Comparison of ENCODE assay signal across 19 cellular contexts in genomic region chr1:6014130-6014999, GRCh38. TPM values are rescaled to one million over a fixed set of nuclear protein-coding genes. Genes with fewer than 3 reads are reported as not detected.
DNase-seq lines count a peak whose midpoint lies in the region; ATAC-seq and TF ChIP-seq lines count a peak whose summit lies in the region.
"Had no signal": no experiment of that assay in that cellular context is flagged by ENCODE, and none has a peak within 500 bp of the region (broad histone marks: within the 10 kb centered on the region; RNA-seq: fewer than 3 reads in every experiment).

No MANE protein-coding gene starts in this region.

- peaks cover 0 to 3% (median 2%) of the 10 kb centered on the region in 3 donors for H3K27me3 Mint-ChIP-seq in CD14-positive monocyte (ENCODE audit: low read depth in 3 of 3)
- H3K27me3 Mint-ChIP-seq in MCF 10A (ENCODE audit: insufficient read depth, unreplicated experiment), result no peaks in the 10 kb centered on the region
- H3K27me3 Mint-ChIP-seq in WTC11 (ENCODE audit: low read depth), result no peaks in the 10 kb centered on the region; the same call in 1 of the 2 replicates
- H3K27me3 Mint-ChIP-seq: activated naive CD4-positive, alpha-beta T cell treated with anti-CD3 and anti-CD28 coated beads, Interleukin-2, amount 10 ng/mL, durations not matched to agents 7 days and 5 days had no signal

- intact Hi-C loops in CD14-positive monocyte (cut with micrococcal nuclease), result no loop called here
- intact Hi-C loops in left ventricle myocardium superior (cut with micrococcal nuclease), result no loop called here
- intact Hi-C loops in MCF 10A (cut with micrococcal nuclease), result no loop called here

- CTCF ChIA-PET in MCF 10A (lab: Yijun Ruan, JAX) (no interaction called here), WTC11 (lab: Charles Lee) (interaction anchor here (1.3 kb wide), 1 partner anchor 20 kb away, joined by 6 read pairs; no protein-coding TSS in a partner anchor)

- no peaks in the 10 kb centered on the region for H3K79me2 ChIP-seq in hepatocyte

- peak; percentile 81 for ATAC-seq in left ventricle myocardium superior
- no peak for ATAC-seq in WTC11
- ATAC-seq: activated CD4-positive, CD25-positive, alpha-beta regulatory T cell treated with anti-CD3 and anti-CD28 coated beads, Interleukin-2, amount 50 U/mL, for 24 hours; GM12878 had no signal

- no peak for TF ChIP-seq CTCF in CD14-positive monocyte (IDR thresholded peaks at IDR 0.05)
- no peak for TF ChIP-seq CTCF in hepatocyte (IDR thresholded peaks at IDR 0.05; ENCODE audit: poor library complexity)
- no peak for TF ChIP-seq CTCF in MCF 10A (IDR thresholded peaks at IDR 0.05; ENCODE audit: unreplicated experiment)
- no peak for TF ChIP-seq CTCF in WTC11 (IDR thresholded peaks at IDR 0.05)

- H3K27me3 ChIP-seq in hepatocyte (no peaks in the 10 kb centered on the region), SJCRH30 (0 out of 2 replicates have a peak, but pooled peaks cover 5% of the 10 kb centered on the region)
- H3K27me3 ChIP-seq: brain microvascular endothelial cell had no signal

- WGBS in hepatocyte (ENCODE audit: low lambda C conversion rate, missing lambda C conversion rate), result 93% methylated on average over 19 of the region's 19 CpGs

- H3K4me1 ChIP-seq in hepatocyte (ENCODE audit: insufficient read depth), result no peaks in the 10 kb centered on the region
- peaks cover 6% of the 10 kb centered on the region; the same call in 1 of the 2 replicates for H3K4me1 ChIP-seq in SJCRH30

- POLR2A ChIA-PET in MCF 10A (lab: Yijun Ruan, JAX), result no interaction called here
- POLR2A ChIA-PET in WTC11 (lab: Charles Lee), result no interaction called here

- peaks cover 20% of the 10 kb centered on the region for H3K4me1 Mint-ChIP-seq in CD14-positive monocyte
- H3K4me1 Mint-ChIP-seq in MCF 10A (ENCODE audit: insufficient read depth, unreplicated experiment), result peaks cover 11% of the 10 kb centered on the region
- no peaks in the 10 kb centered on the region for H3K4me1 Mint-ChIP-seq in WTC11

- H2AFZ ChIP-seq in hepatocyte, result no peak overlapping the region

- DNase-seq in CD14-positive monocyte (ENCODE audit: low spot score), result peak; percentile 69
- DNase-seq in SKM-1 treated with dmso at 0.1 percent for 144 hours (lab: John Stamatoyannopoulos, UW; ENCODE audit: unreplicated experiment), result peak; percentile 49
- DNase-seq in left ventricle myocardium superior, result peak; percentile 87
- DNase-seq in occipital lobe (lab: John Stamatoyannopoulos, UW), result peak; percentile 74
- no peak for DNase-seq in hepatocyte (ENCODE audit: low spot score)
- DNase-seq in MCF 10A (ENCODE audit: unreplicated experiment), result no peak
- no peak for DNase-seq in SJCRH30
- no peak for DNase-seq in WTC11 (ENCODE audit: low spot score)
- DNase-seq: activated CD8-positive, alpha-beta memory T cell treated with anti-CD3 and anti-CD28 coated beads, Interleukin-2, amount 50 U/mL, for 48 hours; activated naive CD4-positive, alpha-beta T cell treated with anti-CD3 and anti-CD28 coated beads, Interleukin-2, amount 10 ng/mL, durations not matched to agents 7 days and 5 days; brain microvascular endothelial cell; Calu3; hippocampal formation; KBM-7; NCI-H226 had no signal

- no peak overlapping the region for H3K27ac ChIP-seq in hepatocyte
- H3K27ac ChIP-seq in SJCRH30, result no peak overlapping the region
- H3K27ac ChIP-seq: brain microvascular endothelial cell, HL-60 had no signal

- H3K4me3 ChIP-seq in hepatocyte, result no peak overlapping the region
- H3K4me3 ChIP-seq in SJCRH30, result no peak overlapping the region
- H3K4me3 ChIP-seq: GM12878 had no signal

- H3K36me3 ChIP-seq in hepatocyte (replicated peaks; ENCODE audit: insufficient read depth, low read depth) (no peaks in the 10 kb centered on the region), SJCRH30 (no peaks in the 10 kb centered on the region)
- H3K36me3 ChIP-seq: brain microvascular endothelial cell had no signal

- H3K4me2 ChIP-seq in hepatocyte, result no peak overlapping the region

- H3K4me3 Mint-ChIP-seq in CD14-positive monocyte (peak overlapping the region; percentile 24 to 76), MCF 10A (ENCODE audit: unreplicated experiment) (no peak overlapping the region), WTC11 (no peak overlapping the region)
- H3K4me3 Mint-ChIP-seq: activated naive CD4-positive, alpha-beta T cell treated with anti-CD3 and anti-CD28 coated beads, Interleukin-2, amount 10 ng/mL, durations not matched to agents 7 days and 5 days; T-helper 1 cell treated with Interleukin-12 subunit alpha and Interleukin-12 subunit beta and Interleukin-4 antibody, amounts not matched to agents 30 μg/mL and 1 μg/mL, for 36 hours had no signal

- H3K9me3 ChIP-seq in hepatocyte (ENCODE audit: low read depth) (no peaks in the 10 kb centered on the region), SJCRH30 (replicated peaks) (no peaks in the 10 kb centered on the region)

- no TSS peak for BruUV-seq in MCF 10A (replicated peaks; lab: Mats Ljungman, UMichigan)

- H3K27ac Mint-ChIP-seq in CD14-positive monocyte (peak overlapping the region; percentile 68 to 91 (median 81)), MCF 10A (ENCODE audit: low read depth, unreplicated experiment) (no peak overlapping the region), WTC11 (no peak overlapping the region; the same call in 1 of the 2 replicates)
- H3K27ac Mint-ChIP-seq: T-helper 1 cell treated with Interleukin-12 subunit alpha and Interleukin-12 subunit beta and Interleukin-4 antibody, amounts not matched to agents 30 μg/mL and 1 μg/mL, for 36 hours had no signal

- no peaks in the 10 kb centered on the region for H3K9me2 ChIP-seq in hepatocyte (replicated peaks; ENCODE audit: insufficient read depth)

- H3K9me3 Mint-ChIP-seq in CD14-positive monocyte (peaks cover 0 to 2% (median 0%) of the 10 kb centered on the region in 7 donors), MCF 10A (ENCODE audit: unreplicated experiment) (no peaks in the 10 kb centered on the region), WTC11 (no peaks in the 10 kb centered on the region)
- H3K9me3 Mint-ChIP-seq: activated naive CD4-positive, alpha-beta T cell treated with anti-CD3 and anti-CD28 coated beads, Interleukin-2, amount 10 ng/mL, durations not matched to agents 7 days and 5 days; T-helper 1 cell treated with Interleukin-12 subunit alpha and Interleukin-12 subunit beta and Interleukin-4 antibody, amounts not matched to agents 30 μg/mL and 1 μg/mL, for 36 hours had no signal

- H3K36me3 Mint-ChIP-seq in CD14-positive monocyte, result peaks cover 20 to 35% of the 10 kb centered on the region in 2 donors
- H3K36me3 Mint-ChIP-seq in MCF 10A (ENCODE audit: insufficient read depth, unreplicated experiment), result no peaks in the 10 kb centered on the region
- H3K36me3 Mint-ChIP-seq in WTC11, result no peaks in the 10 kb centered on the region

- no peaks in the 10 kb centered on the region for H4K20me1 ChIP-seq in hepatocyte (ENCODE audit: insufficient read depth, poor library complexity, severe bottlenecking)

TF ChIP-seq in WTC11, 78 proteins besides CTCF, POLR2A, EP300 and RAD21:
- TF ChIP-seq ZNF532 (CRISPR knock-in tag; IDR thresholded peaks at IDR 0.05; ENCODE audit: borderline replicate concordance), result no peak

RNA-seq across cellular contexts. Expression of gene NPHP4, which starts 22.1 kb away (rescaled TPM):
- polyA plus RNA-seq in CD14-positive monocyte (1 to 10 TPM in 1 of 2 donors, under 1 TPM in 1; 0.39 to 1.2 TPM), hepatocyte (5.6 and 6.7 TPM in 2 replicates)
- total RNA-seq in left ventricle myocardium superior (4.9 TPM), occipital lobe (8.6 TPM), hepatocyte (5.4 and 6.0 TPM in 2 replicates), MCF 10A (2022) (14.4 and 15.0 TPM in 2 replicates), WTC11 (2021) (10.6 to 16.8 TPM (median 12.0 TPM) in 3 replicates)
- total RNA-seq in SJCRH30 (2014; rRNA removed; shearing (Covaris generic)), result 6.4 and 7.3 TPM in 2 replicates

RNA-seq across cellular contexts. Expression of gene KCNAB2, which starts 31.3 kb away (rescaled TPM):
- polyA plus RNA-seq in CD14-positive monocyte, result 10 to 100 TPM; 11.5 to 22.7 TPM
- total RNA-seq in left ventricle myocardium superior, result 18.5 TPM
- total RNA-seq in occipital lobe, result 5.1 TPM
- 3.5 and 3.7 TPM in 2 replicates for total RNA-seq in hepatocyte
- polyA plus RNA-seq in hepatocyte, result 3.1 and 7.4 TPM in 2 replicates
- 11.8 and 13.3 TPM in 2 replicates for total RNA-seq in MCF 10A (2022)
- total RNA-seq in SJCRH30 (2014; rRNA removed; shearing (Covaris generic)), result 0.56 and 0.77 TPM in 2 replicates
- 9.3 to 10.3 TPM (median 9.6 TPM) in 3 replicates for total RNA-seq in WTC11 (2021)

Comparison
In these comparisons a context has a peak if more than half of its experiments do, and no peak if none do; other contexts are left out.
1. DNase-seq: peak in CD14-positive monocyte (single experiment), SKM-1 treated with dmso at 0.1 percent for 144 hours (single experiment), left ventricle myocardium superior (single experiment) and occipital lobe (single experiment); none in hepatocyte (single experiment), MCF 10A (single experiment), SJCRH30 (0 of 2) and WTC11 (single experiment).
2. H3K27ac Mint-ChIP-seq: peak in CD14-positive monocyte (7 of 7); none in MCF 10A (single experiment) and WTC11 (single experiment).
3. H3K4me3 Mint-ChIP-seq: peak in CD14-positive monocyte (2 of 2); none in MCF 10A (single experiment) and WTC11 (single experiment).